In the genomic region with DNA sequence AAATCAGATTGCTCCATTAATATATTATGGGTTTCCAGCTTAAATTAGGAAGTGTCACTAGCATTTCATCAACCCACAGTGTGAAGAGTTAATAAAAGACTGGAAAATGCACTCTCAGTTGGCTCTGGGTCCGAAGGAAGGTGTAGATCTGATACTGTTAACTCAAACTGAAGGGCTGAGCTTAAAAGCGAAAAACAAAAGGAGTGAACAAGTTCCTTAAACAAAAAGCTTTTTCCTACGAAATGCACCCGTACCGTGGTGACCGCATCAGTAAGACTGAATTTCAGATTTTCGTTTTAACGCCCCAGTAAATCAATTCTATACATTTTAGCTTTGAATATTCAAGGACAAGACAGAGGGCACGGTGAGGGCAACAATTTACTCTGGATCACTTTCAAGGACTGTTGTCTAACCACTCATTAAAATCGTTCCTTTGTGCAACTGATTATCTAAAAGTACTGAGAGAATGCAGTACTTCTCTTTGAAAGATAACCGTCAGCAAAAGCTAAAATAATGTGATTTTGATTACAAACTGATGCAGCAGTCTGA, we compare ENCODE assay signal across 8 cellular contexts. TPM values are rescaled to one million over a fixed set of nuclear protein-coding genes. Genes with fewer than 3 reads are reported as not detected.
DNase-seq lines count a peak whose midpoint lies in the region; ATAC-seq, FAIRE-seq and TF ChIP-seq lines count a peak whose summit lies in the region.

No MANE protein-coding gene starts in this region.

- DNase-seq in HepG2 (ENCODE audit: low spot score) (no peak), right lobe of liver (no peak), astrocyte of the spinal cord (ENCODE audit: low read depth, low spot score) (peak; percentile 17), mesothelial cell of epicardium (ENCODE audit: low spot score in 2 of 2, unreplicated experiment in 2 of 2) (no peak), mesenteric fat pad (ENCODE audit: low spot score) (no peak), GM20000 (ENCODE audit: low spot score) (no peak), NCI-H774 (lab: John Stamatoyannopoulos, UW) (no peak)

- H3K4me3 Mint-ChIP-seq in mesothelial cell of epicardium = peak overlapping the region; percentile 91

- peak overlapping the region; percentile 83 for H3K4me2 ChIP-seq in HepG2 (ENCODE audit: low read depth, low read length)

- H3K27ac ChIP-seq in HepG2 (ENCODE audit: extremely low read length, insufficient read depth, low read length) (peak overlapping the region; percentile 93), right lobe of liver (no peak overlapping the region)

- peak overlapping the region; percentile 10 for H3K27ac Mint-ChIP-seq in mesothelial cell of epicardium

- no peaks in the 10 kb centered on the region for H3K36me3 ChIP-seq in HepG2 (replicated peaks in 1 of 2; ENCODE audit: control insufficient read depth in 1 of 2, insufficient read depth in 2 of 2, low read length in 2 of 2)
- no peaks in the 10 kb centered on the region for H3K36me3 ChIP-seq in right lobe of liver

- no peaks in the 10 kb centered on the region for H3K9me3 ChIP-seq in HepG2 (ENCODE audit: low read length)
- H3K9me3 ChIP-seq in right lobe of liver = no peaks in the 10 kb centered on the region

- no TSS peak for BruUV-seq in HepG2 (replicated peaks; lab: Mats Ljungman, UMichigan)

- no peak for TF ChIP-seq RAD21 in HepG2 (CRISPR knock-in tag; IDR thresholded peaks at IDR 0.05)

- H3K27me3 ChIP-seq in HepG2 (ENCODE audit: control insufficient read depth in 1 of 2, insufficient read depth in 2 of 2, low read length in 2 of 2) (no peaks in the 10 kb centered on the region; a peak in 1 of 5 replicates), right lobe of liver (no peaks in the 10 kb centered on the region)

- H3K9me3 Mint-ChIP-seq in mesothelial cell of epicardium = no peaks in the 10 kb centered on the region

- POLR2A ChIA-PET in HepG2 (lab: Yijun Ruan, JAX) = interaction anchor here (1.3 to 4.5 kb wide), 4 partner anchors 10 to 100 kb away, joined by 3 to 37 read pairs (median 11); partner anchors contain the start of gene TENT2

- CTCF ChIA-PET in HepG2 (lab: Yijun Ruan, JAX; ENCODE audit: low intra/inter-chr PET ratio, low total read pairs) = no interaction called here

- H3K4me1 Mint-ChIP-seq in mesothelial cell of epicardium = peaks cover 58% of the 10 kb centered on the region

- H3K4me1 ChIP-seq in HepG2 (ENCODE audit: insufficient read depth, low read length) (peaks cover 48% of the 10 kb centered on the region), right lobe of liver (peaks cover 0 to 12% (median 0%) of the 10 kb centered on the region in 4 donors)

- WGBS in HepG2 (ENCODE audit: low lambda C conversion rate) = 4% methylated on average over 11 of the region's 11 CpGs
- 37% methylated on average over 11 of the region's 11 CpGs for WGBS in right lobe of liver (ENCODE audit: insufficient coverage, low coverage, low lambda C conversion rate, missing lambda C conversion rate)

- in situ Hi-C loops in HepG2 (cut with HindIII; ENCODE audit: extremely low pct_ligation_motif_present, low pct_unique_long_range_greater_than_20kb) = no loop called here
- in situ Hi-C loops in astrocyte of the spinal cord (cut with HindIII; ENCODE audit: low sequenced_read_pairs) = no loop called here

- H3K36me3 Mint-ChIP-seq in mesothelial cell of epicardium = no peaks in the 10 kb centered on the region

- ATAC-seq in HepG2 = no peak
- no peak for ATAC-seq in right lobe of liver
- no peak for ATAC-seq in GM18505 (IDR thresholded peaks at IDR 0.05; ENCODE audit: unreplicated experiment)

- TF ChIP-seq CTCF in HepG2 (CRISPR knock-in tag; IDR thresholded peaks at IDR 0.05) (no peak), right lobe of liver (IDR thresholded peaks at IDR 0.05) (no peak), astrocyte of the spinal cord (IDR thresholded peaks at IDR 0.05; ENCODE audit: low read depth, low read length) (no peak), mesothelial cell of epicardium (IDR thresholded peaks at IDR 0.05; ENCODE audit: unreplicated experiment) (no peak), GM20000 (IDR thresholded peaks at IDR 0.05; ENCODE audit: extremely low read depth, missing control alignments) (no peak)

- TF ChIP-seq POLR2A in HepG2 (IDR thresholded peaks at IDR 0.05; ENCODE audit: insufficient read depth in 1 of 2, low read depth in 2 of 2, low read length in 2 of 2) (no peak), right lobe of liver (IDR thresholded peaks at IDR 0.05) (no peak), GM18505 (IDR thresholded peaks at IDR 0.05; ENCODE audit: borderline replicate concordance, extremely low read depth, insufficient read depth, insufficient read length) (no peak)

- no peaks in the 10 kb centered on the region for H3K27me3 Mint-ChIP-seq in mesothelial cell of epicardium (ENCODE audit: low read depth)

- H3K4me3 ChIP-seq in HepG2 (replicated peaks in 1 of 3; ENCODE audit: insufficient read depth in 1 of 3, low read depth in 2 of 3, low read length in 3 of 3) (peak overlapping the region; percentile 82 to 88 (median 88); a peak in 5 of 6 replicates), right lobe of liver (peak overlapping the region in 1 of 3 donors; percentile 68), astrocyte of the spinal cord (ENCODE audit: low read depth, low read length) (peak overlapping the region; percentile 74)

- FAIRE-seq in HepG2 (lab: Jason Lieb, UNC) = no peak

- intact Hi-C loops in HepG2 (cut with micrococcal nuclease; ENCODE audit: unreplicated experiment) (loop anchor here (5.0 kb wide), 2 partner anchors 35 to 275 kb away; partner anchors contain the start of gene JMY), right lobe of liver (cut with DNase I) (no loop called here)

- no peak for TF ChIP-seq EP300 in HepG2 (IDR thresholded peaks at IDR 0.05; ENCODE audit: low read depth in 2 of 2, low read length in 2 of 2)
- TF ChIP-seq EP300 in HepG2 (CRISPR knock-in tag; IDR thresholded peaks at IDR 0.05; ENCODE audit: borderline replicate concordance) = no peak

- H4K20me1 ChIP-seq in HepG2 (ENCODE audit: insufficient read depth, low read length) = peaks cover 15% of the 10 kb centered on the region

- H2AFZ ChIP-seq in HepG2 (ENCODE audit: low read length) = no peak overlapping the region

- peaks cover 63% of the 10 kb centered on the region for H3K79me2 ChIP-seq in HepG2 (ENCODE audit: insufficient read depth, low read length)

- peak overlapping the region; percentile 93 for H3K9ac ChIP-seq in HepG2 (ENCODE audit: insufficient read depth, low read depth, low read length)

TF ChIP-seq in HepG2, 621 proteins besides CTCF, POLR2A, EP300 and RAD21 (continues in another document):
- peak; percentile 65 for TF ChIP-seq RARA (CRISPR knock-in tag; IDR thresholded peaks at IDR 0.05)
- TF ChIP-seq NCOA2 (CRISPR knock-in tag; IDR thresholded peaks at IDR 0.05) = 0 out of 2 replicates have a peak, but pooled peaks have one; percentile 39
- no peak for TF ChIP-seq ZBTB7B (CRISPR knock-in tag; IDR thresholded peaks at IDR 0.05)
- TF ChIP-seq SOX5 (CRISPR knock-in tag; IDR thresholded peaks at IDR 0.05; ENCODE audit: borderline replicate concordance) = peak; percentile 14; the same call in 1 of the 2 replicates
- TF ChIP-seq ZBTB20 (CRISPR knock-in tag; IDR thresholded peaks at IDR 0.05; ENCODE audit: borderline replicate concordance, low read depth) = peak; percentile 70; the same call in 1 of the 2 replicates
- TF ChIP-seq ZFP1 (CRISPR knock-in tag; IDR thresholded peaks at IDR 0.05) = 0 out of 2 replicates have a peak, but pooled peaks have one; percentile 14
- no peak for TF ChIP-seq RFX3 (CRISPR knock-in tag; IDR thresholded peaks at IDR 0.05)

RNA-seq across cellular contexts. Expression of gene HOMER1, which starts 1.9 kb away (rescaled TPM):
- total RNA-seq in HepG2 (2016; rRNA removed; fragmentation: Illumina TruSeq; extraction: Trizol) (24.8 and 31.4 TPM in 2 replicates), right lobe of liver (1 to 10 TPM in 4 of 6 experiments, under 1 TPM in 2; 0.26 to 1.7 (median 1.2) TPM), mesothelial cell of epicardium (21.4 to 22.2 TPM (median 21.6 TPM) in 3 replicates), mesenteric fat pad (3.2 TPM)
- total RNA-seq in HepG2 (2016; cell fraction: cytosol; rRNA removed; fragmentation: Illumina TruSeq; extraction: Trizol; ENCODE audit: low read depth) = 63.5 and 72.4 TPM in 2 replicates
- 23.8 and 29.0 TPM in 2 replicates for total RNA-seq in HepG2 (2016; cell fraction: insoluble cytoplasmic fraction; rRNA removed; fragmentation: Illumina TruSeq; extraction: Trizol)
- 36.4 and 39.5 TPM in 2 replicates for total RNA-seq in HepG2 (2016; cell fraction: membrane; rRNA removed; fragmentation: Illumina TruSeq; extraction: Trizol)
- total RNA-seq in HepG2 (2016; cell fraction: nucleus; rRNA removed; fragmentation: Illumina TruSeq; extraction: Trizol) = 18.7 and 22.3 TPM in 2 replicates
- polyA plus RNA-seq in HepG2 (2011; rRNA removed) = 4.3 and 5.3 TPM in 2 replicates
- polyA plus RNA-seq in HepG2 (2011; cell fraction: cytosol; rRNA removed) = 2.2 and 3.4 TPM in 2 replicates
- polyA plus RNA-seq in HepG2 (2011; cell fraction: nucleus; rRNA removed) = 2.8 and 4.3 TPM in 2 replicates
- 11.3 and 15.0 TPM in 2 replicates for polyA plus RNA-seq in HepG2 (2012)
- 1.2 and 1.7 TPM in 2 replicates for polyA plus RNA-seq in HepG2 (2016; cell fraction: cytosol; fragmentation: Illumina TruSeq; extraction: Trizol; ENCODE audit: low read depth)
- 15.2 and 16.0 TPM in 2 replicates for polyA plus RNA-seq in HepG2 (2016; cell fraction: insoluble cytoplasmic fraction; fragmentation: Illumina TruSeq; extraction: Trizol; ENCODE audit: low read depth)
- polyA plus RNA-seq in HepG2 (2016; cell fraction: membrane; fragmentation: Illumina TruSeq; extraction: Trizol; ENCODE audit: low read depth) = 7.1 and 7.5 TPM in 2 replicates
- polyA plus RNA-seq in HepG2 (2016; cell fraction: nucleus; fragmentation: Illumina TruSeq; extraction: Trizol; ENCODE audit: insufficient read depth, low read depth) = 11.2 and 12.4 TPM in 2 replicates
- polyA minus RNA-seq in HepG2 (2011; rRNA and poly(A)+ RNA removed; ENCODE audit: low replicate concordance) = 1.1 and 6.4 TPM in 2 replicates
- 20.0 and 24.9 TPM in 2 replicates for polyA minus RNA-seq in HepG2 (2011; cell fraction: cytosol; rRNA and poly(A)+ RNA removed)
- 44.4 and 53.0 TPM in 2 replicates for polyA minus RNA-seq in HepG2 (2011; cell fraction: nucleus; rRNA and poly(A)+ RNA removed)
